ENCODE assay signal across 13 cellular contexts in genomic region chr3:87949189-87949878, GRCh38.
A peak's percentile ranks its signal among the peaks of the same experiment; 100 is the strongest.
DNase-seq lines count a peak whose midpoint lies in the region; ATAC-seq, FAIRE-seq and TF ChIP-seq lines count a peak whose summit lies in the region.
"Had no signal": no experiment of that assay in that cellular context is flagged by ENCODE, and none has a peak within 500 bp of the region (broad histone marks: within the 10 kb centered on the region; RNA-seq: fewer than 3 reads in every experiment).

No MANE protein-coding gene starts in this region.

- SMC1A ChIA-PET in GM12878 (lab: Charles Lee; ENCODE audit: uncharacterized antibody, unreplicated experiment) = interaction anchor here (0.8 to 1.9 kb wide), 3 partner anchors 20 to 55 kb away, joined by 3 to 5 read pairs (median 3); no protein-coding TSS in a partner anchor

- ATAC-seq in GM18867 (IDR thresholded peaks at IDR 0.05; ENCODE audit: unreplicated experiment) = peak; percentile 92
- peak; percentile 83 for ATAC-seq in GM21528 (IDR thresholded peaks at IDR 0.05; ENCODE audit: low FRiP score, unreplicated experiment)
- peak; percentile 63 for ATAC-seq in HG03066 (IDR thresholded peaks at IDR 0.05; ENCODE audit: low read depth, unreplicated experiment)
- ATAC-seq in GM12878 = peak; percentile 96

- H3K4me2 ChIP-seq in GM12878 (ENCODE audit: control insufficient read depth, insufficient read depth) = peak overlapping the region; percentile 12

- DNase-seq in GM12878 (ENCODE audit: low read depth, low spot score) (peak; percentile 67), NCI-H1694 (lab: John Stamatoyannopoulos, UW) (no peak), GM19238 (ENCODE audit: insufficient read length, low spot score) (no peak), erythroblast (lab: John Stamatoyannopoulos, UW) (no peak), DMS114 treated with DMSO at 0.1 percent for 48 hours (lab: John Stamatoyannopoulos, UW; ENCODE audit: unreplicated experiment) (no peak)
- DNase-seq: anterior cingulate cortex; CD4-positive, CD25-positive, alpha-beta regulatory T cell; effector memory CD4-positive, alpha-beta T cell; NCI-H1417; T-helper 2 cell had no signal

- H4K20me1 ChIP-seq in GM12878 (ENCODE audit: control insufficient read depth, insufficient read depth) = no peaks in the 10 kb centered on the region

- H3K9ac ChIP-seq in GM12878 (ENCODE audit: control insufficient read depth, insufficient read depth, low read length) = no peak overlapping the region; the same call in 1 of the 2 replicates

- no TSS peak for BruUV-seq in GM12878 (replicated peaks; lab: Mats Ljungman, UMichigan)

- in situ Hi-C loops in GM12878 (cut with MboI) = no loop called here

- H3K36me3 ChIP-seq in GM12878 (ENCODE audit: control insufficient read depth in 2 of 2, insufficient read depth in 2 of 2, low read length in 1 of 2) = no peaks in the 10 kb centered on the region

- peak; percentile 68 for FAIRE-seq in GM12878 (lab: Jason Lieb, UNC)

- no peak for TF ChIP-seq CTCF in GM12878 (IDR thresholded peaks at IDR 0.05 in 2 of 3, conservative IDR thresholded peaks at IDR 0.05 in 1 of 3; ENCODE audit: control insufficient read depth in 2 of 3, extremely low read depth in 1 of 3, insufficient read depth in 1 of 3, low read depth in 3 of 3, low read length in 3 of 3)

- peak in 1 of 2 experiments; percentile 22; a peak in 1 of 4 replicates for TF ChIP-seq EP300 in GM12878 (IDR thresholded peaks at IDR 0.05; ENCODE audit: borderline replicate concordance in 1 of 2, control insufficient read depth in 1 of 2, low read depth in 2 of 2, low read length in 2 of 2)

- RAD21 ChIA-PET in GM12878 (lab: Charles Lee; ENCODE audit: unreplicated experiment) = interaction anchor here (0.9 to 1.3 kb wide), 2 partner anchors 274 to 662 kb away, joined by 3 read pairs; no protein-coding TSS in a partner anchor

- H3K9me3 ChIP-seq in GM12878 (replicated peaks; ENCODE audit: control insufficient read depth, insufficient read depth, low read length) = no peaks in the 10 kb centered on the region

- H3K27ac ChIP-seq in GM12878 (ENCODE audit: control insufficient read depth, insufficient read depth) = peak overlapping the region; percentile 20; the same call in 1 of the 2 replicates

- intact Hi-C loops in GM12878 (cut with micrococcal nuclease; ENCODE audit: unreplicated experiment) = loop anchor here (1.0 kb wide), 1 partner anchor 48 kb away; no protein-coding TSS in a partner anchor

- TF ChIP-seq POLR2A in GM12878 (IDR thresholded peaks at IDR 0.05; ENCODE audit: low read depth, low read length) = no peak
- TF ChIP-seq POLR2A in erythroblast (IDR thresholded peaks at IDR 0.05; ENCODE audit: low read length) = no peak

- 0% methylated on average over 4 of the region's 4 CpGs for WGBS in GM12878 (ENCODE audit: insufficient coverage, insufficient replicate concordance, low lambda C conversion rate, missing lambda C conversion rate)

- H3K4me1 ChIP-seq in GM12878 (ENCODE audit: control insufficient read depth, insufficient read depth, low read length) = no peaks in the 10 kb centered on the region; the same call in 1 of the 2 replicates

- CTCF ChIA-PET in GM12878 (lab: Yijun Ruan, JAX) = no interaction called here

- H3K79me2 ChIP-seq in GM12878 (ENCODE audit: control insufficient read depth, insufficient read depth, low read length) = no peaks in the 10 kb centered on the region

- no peaks in the 10 kb centered on the region for H3K27me3 ChIP-seq in GM12878 (replicated peaks in 1 of 2; ENCODE audit: control insufficient read depth in 2 of 2, insufficient read depth in 2 of 2, low read length in 1 of 2)

- H2AFZ ChIP-seq in GM12878 (ENCODE audit: control insufficient read depth, low read depth, low read length) = peak overlapping the region; percentile 68

- TF ChIP-seq RAD21 in GM12878 (IDR thresholded peaks at IDR 0.05; ENCODE audit: insufficient read depth, low read depth, low read length) = no peak

- POLR2A ChIA-PET in GM12878 (lab: Charles Lee) = no interaction called here

- H3K4me3 ChIP-seq in GM12878 = peak overlapping the region; percentile 18; the same call in 1 of the 2 replicates

TF ChIP-seq in GM12878, 131 proteins besides CTCF, POLR2A, EP300 and RAD21 (continues in another document):
- TF ChIP-seq STAT3 (IDR thresholded peaks at IDR 0.05; ENCODE audit: low read depth, low read length) (no peak), ZBTB11 (CRISPR knock-in tag; IDR thresholded peaks at IDR 0.05) (no peak), MEF2B (IDR thresholded peaks at IDR 0.05; ENCODE audit: partially characterized antibody, poor library complexity, severe bottlenecking) (peak; percentile 86), PAX5 (IDR thresholded peaks at IDR 0.05; ENCODE audit: borderline replicate concordance, low read depth, low read length) (no peak), RELB (IDR thresholded peaks at IDR 0.05; ENCODE audit: low read depth) (no peak), NR2C1 (IDR thresholded peaks at IDR 0.05) (no peak), ATF3 (IDR thresholded peaks at IDR 0.05; ENCODE audit: borderline replicate concordance, extremely low read depth, low read depth, low read length) (no peak), IRF3 (IDR thresholded peaks at IDR 0.05) (no peak), HCFC1 (IDR thresholded peaks at IDR 0.05; ENCODE audit: low read length) (no peak), CBFB (IDR thresholded peaks at IDR 0.05; ENCODE audit: low read depth) (no peak), MXI1 (IDR thresholded peaks at IDR 0.05; ENCODE audit: low read depth, low read length) (no peak), ATF7 (IDR thresholded peaks at IDR 0.05; ENCODE audit: low read depth) (0 out of 2 replicates have a peak, but pooled peaks have one; percentile 10), JUNB (IDR thresholded peaks at IDR 0.05) (peak; percentile 39; the same call in 1 of the 2 replicates), HDAC2 (IDR thresholded peaks at IDR 0.05) (no peak), SREBF1 (IDR thresholded peaks at IDR 0.05; ENCODE audit: low read length) (no peak), ESRRA (IDR thresholded peaks at IDR 0.05; ENCODE audit: low read length) (no peak), BHLHE40 (IDR thresholded peaks at IDR 0.05; ENCODE audit: borderline replicate concordance in 1 of 2, low read depth in 2 of 2, low read length in 1 of 2) (no peak)
